8 cellular contexts compared by ENCODE assay signal in genomic region chr7:152465118-152465387, GRCh38. TPM values are rescaled to one million over a fixed set of nuclear protein-coding genes. Genes with fewer than 3 reads are reported as not detected.
A peak's percentile ranks its signal among the peaks of the same experiment; 100 is the strongest.
DNase-seq lines count a peak whose midpoint lies in the region; ATAC-seq and TF ChIP-seq lines count a peak whose summit lies in the region.

No MANE protein-coding gene starts in this region.

- H3K9me3 Mint-ChIP-seq in MCF 10A (ENCODE audit: unreplicated experiment), result no peaks in the 10 kb centered on the region

- CTCF ChIA-PET in MCF 10A (lab: Yijun Ruan, JAX), result interaction anchor here (1.2 kb wide), 1 partner anchor 31 kb away, joined by 4 read pairs; no protein-coding TSS in a partner anchor

- BruUV-seq in MCF 10A (replicated peaks; lab: Mats Ljungman, UMichigan), result no TSS peak

- intact Hi-C loops in cardiac septum (cut with DNase I) (loop anchor here (10.0 kb wide), 2 partner anchors 130 to 280 kb away; no protein-coding TSS in a partner anchor), MCF 10A (cut with micrococcal nuclease) (loop anchor here (10.0 kb wide), 4 partner anchors 120 to 240 kb away; partner anchors contain the start of gene XRCC2), mucosa of descending colon (cut with DNase I, micrococcal nuclease) (no loop called here)

- H3K36me3 Mint-ChIP-seq in MCF 10A (ENCODE audit: insufficient read depth, unreplicated experiment), result peaks cover 5% of the 10 kb centered on the region

- H3K27me3 ChIP-seq in right atrium auricular region, result no peaks in the 10 kb centered on the region

- ATAC-seq in mucosa of descending colon (no peak), GM19324 (IDR thresholded peaks at IDR 0.05; ENCODE audit: low FRiP score, unreplicated experiment) (no peak), HG03025 (IDR thresholded peaks at IDR 0.05; ENCODE audit: low FRiP score, unreplicated experiment) (no peak)

- TF ChIP-seq CTCF in right atrium auricular region (IDR thresholded peaks at IDR 0.05) (no peak), MCF 10A (IDR thresholded peaks at IDR 0.05; ENCODE audit: unreplicated experiment) (no peak), mucosa of descending colon (IDR thresholded peaks at IDR 0.05) (no peak)

- peak overlapping the region; percentile 100 for H3K27ac ChIP-seq in right atrium auricular region

- H3K36me3 ChIP-seq in right atrium auricular region (no peaks in the 10 kb centered on the region), mucosa of descending colon (ENCODE audit: low read depth) (no peaks in the 10 kb centered on the region)

- H3K9me3 ChIP-seq in right atrium auricular region (no peaks in the 10 kb centered on the region), mucosa of descending colon (no peaks in the 10 kb centered on the region)

- H3K4me3 Mint-ChIP-seq in MCF 10A (ENCODE audit: unreplicated experiment), result peak overlapping the region; percentile 84

- H3K4me3 ChIP-seq in right atrium auricular region, result peak overlapping the region; percentile 91 to 97
- H3K4me3 ChIP-seq in mucosa of descending colon, result peak overlapping the region; percentile 96

- DNase-seq in right atrium auricular region (ENCODE audit: low spot score) (no peak), cardiac septum (ENCODE audit: low spot score) (no peak), MCF 10A (ENCODE audit: unreplicated experiment) (no peak), mucosa of descending colon (no peak), middle frontal gyrus (ENCODE audit: extremely low spot score, low spot score) (no peak), pons (ENCODE audit: low spot score) (no peak)

- POLR2A ChIA-PET in MCF 10A (lab: Yijun Ruan, JAX), result interaction anchor here (0.7 to 3.5 kb wide), 4 partner anchors 29 to 212 kb away, joined by 3 to 39 read pairs (median 8); partner anchors contain the start of genes KMT2C and XRCC2

- H3K4me1 ChIP-seq in right atrium auricular region, result peaks cover 0 to 13% of the 10 kb centered on the region in 2 donors
- H3K4me1 ChIP-seq in mucosa of descending colon (ENCODE audit: low read depth), result peaks cover 12% of the 10 kb centered on the region

- H3K27me3 Mint-ChIP-seq in MCF 10A (ENCODE audit: insufficient read depth, unreplicated experiment), result no peaks in the 10 kb centered on the region

- H3K27ac Mint-ChIP-seq in MCF 10A (ENCODE audit: low read depth, unreplicated experiment), result peak overlapping the region; percentile 74

- peaks cover 8% of the 10 kb centered on the region for H3K4me1 Mint-ChIP-seq in MCF 10A (ENCODE audit: insufficient read depth, unreplicated experiment)

RNA-seq across cellular contexts. Expression of gene KMT2C, which starts 29.2 kb away (rescaled TPM):
- total RNA-seq in right atrium auricular region, result 10 to 100 TPM; 36.5 to 37.3 TPM
- total RNA-seq in cardiac septum, result 54.7 TPM
- total RNA-seq in MCF 10A (2022), result 47.6 and 54.6 TPM in 2 replicates
- 100 to 1,000 TPM in 2 of 3 donors, 10 to 100 TPM in 1; 79.6 to 121 (median 102) TPM for total RNA-seq in mucosa of descending colon

Comparison
In these comparisons a context has a peak if more than half of its experiments do, and no peak if none do; other contexts are left out.
1. intact Hi-C loops: an anchor here in cardiac septum (10.0 kb wide) and MCF 10A (10.0 kb wide); none called in mucosa of descending colon.